ENCODE assay signal across 13 cellular contexts in the genomic region with DNA sequence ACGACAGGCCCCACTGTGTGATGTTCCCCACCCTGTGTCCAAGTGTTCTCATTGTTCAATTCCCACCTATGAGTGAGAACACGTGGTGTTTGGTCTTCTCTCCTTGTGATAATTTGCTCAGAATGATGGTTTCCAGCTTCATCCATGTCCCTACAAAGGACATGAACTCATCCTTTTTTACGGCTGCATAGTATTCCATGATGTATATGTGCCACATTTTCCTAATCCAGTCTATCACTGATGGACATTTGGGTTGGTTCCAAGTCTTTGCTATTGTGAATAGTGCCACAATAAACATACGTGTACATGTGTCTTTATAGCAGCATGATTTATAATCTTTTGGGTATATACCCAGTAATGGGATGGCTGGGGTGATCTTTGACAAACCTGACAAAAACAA. TPM values are rescaled to one million over a fixed set of nuclear protein-coding genes. Genes with fewer than 3 reads are reported as not detected.
"Had no signal": no experiment of that assay in that cellular context is flagged by ENCODE, and none has a peak within 500 bp of the region (broad histone marks: within the 10 kb centered on the region; RNA-seq: fewer than 3 reads in every experiment).

No MANE protein-coding gene starts in this region.

RNA-seq across cellular contexts. Expression of a gene that starts 20.0 kb away (rescaled TPM):
- total RNA-seq: activated B cell treated with CpG ODN at 0.5 μM for 24 hours; activated CD4-positive, alpha-beta memory T cell treated with anti-CD3 and anti-CD28 coated beads for 36 hours; activated CD4-positive, alpha-beta memory T cell treated with anti-CD3 and anti-CD28 coated beads, Interleukin-2, amount 10 ng/mL, durations not matched to agents 7 days and 5 days; activated CD4-positive, alpha-beta T cell treated with anti-CD3 and anti-CD28 coated beads for 36 hours; activated CD4-positive, alpha-beta T cell treated with anti-CD3 and anti-CD28 coated beads, Interleukin-2, amount 10 ng/mL, durations not matched to agents 24 days and 14 days; activated CD4-positive, alpha-beta T cell treated with anti-CD3 and anti-CD28 coated beads, Interleukin-2, amount 10 ng/mL, durations not matched to agents 7 days and 5 days; activated CD8-positive, alpha-beta memory T cell treated with anti-CD3 and anti-CD28 coated beads for 36 hours; activated CD8-positive, alpha-beta memory T cell treated with anti-CD3 and anti-CD28 coated beads, Interleukin-2, amount 10 ng/mL, durations not matched to agents 7 days and 5 days; activated CD8-positive, alpha-beta T cell treated with anti-CD3 and anti-CD28 coated beads for 36 hours; activated CD8-positive, alpha-beta T cell treated with anti-CD3 and anti-CD28 coated beads, Interleukin-2, amount 10 ng/mL, durations not matched to agents 7 days and 5 days; T-helper 1 cell treated with Interleukin-12 subunit alpha and Interleukin-12 subunit beta and Interleukin-4 antibody, amounts not matched to agents 30 ng/mL and 1 ng/mL, for 36 hours; T-helper 17 cell; T-helper 2 cell treated with Interferon-gamma antibody and Interleukin-4, amounts not matched to agents 100 ng/mL and 5 ng/mL, for 36 hours had no signal
